Comparison of ENCODE assay signal across 8 cellular contexts in genomic region chr21:46323710-46324389, GRCh38. TPM values are rescaled to one million over a fixed set of nuclear protein-coding genes. Genes with fewer than 3 reads are reported as not detected.
DNase-seq lines count a peak whose midpoint lies in the region; ATAC-seq and TF ChIP-seq lines count a peak whose summit lies in the region.

C21orf58 (minus strand) TSS chr21:46323870; CDS start chr21:46322738, 1,132 bp downstream.
PCNT (plus strand) TSS chr21:46324156; CDS start chr21:46324229, 73 bp downstream.

- TF ChIP-seq CTCF in KMS-11 (conservative IDR thresholded peaks at IDR 0.05; ENCODE audit: low read depth, low read length) (no peak), Panc1 (IDR thresholded peaks at IDR 0.05) (no peak), esophagus muscularis mucosa (IDR thresholded peaks at IDR 0.05) (no peak)

- peak within 1 kb of the TSS; percentile 53 for H2AFZ ChIP-seq in KMS-11 (ENCODE audit: low read depth)

- BruUV-seq in Panc1 (replicated peaks; lab: Mats Ljungman, UMichigan) = no TSS peak

- H3K4me3 Mint-ChIP-seq in activated T-cell treated with anti-CD3 and anti-CD28 coated beads, Interleukin-2, amount 50 U/mL, for 24 hours = peak within 1 kb of the TSS; percentile 95

- H3K27ac Mint-ChIP-seq in activated T-cell treated with anti-CD3 and anti-CD28 coated beads, Interleukin-2, amount 50 U/mL, for 24 hours = peak within 1 kb of the TSS; percentile 99

- no peak for TF ChIP-seq POLR2A in esophagus muscularis mucosa (IDR thresholded peaks at IDR 0.05; ENCODE audit: low read depth)

- peaks cover 64% of the 10 kb centered on the region for H3K36me3 Mint-ChIP-seq in activated T-cell treated with anti-CD3 and anti-CD28 coated beads, Interleukin-2, amount 50 U/mL, for 24 hours (ENCODE audit: low read depth)

- H3K36me3 ChIP-seq in KMS-11 (ENCODE audit: insufficient read depth) = peaks cover 4% of the 10 kb centered on the region; the same call in 1 of the 2 replicates
- H3K36me3 ChIP-seq in Panc1 (ENCODE audit: control insufficient read depth, insufficient read depth, low read length) = no peaks in the 10 kb centered on the region; the same call in 1 of the 2 replicates
- peaks cover 0 to 20% (median 15%) of the 10 kb centered on the region in 4 donors for H3K36me3 ChIP-seq in esophagus muscularis mucosa
- peaks cover 2% of the 10 kb centered on the region for H3K36me3 ChIP-seq in muscle layer of colon (ENCODE audit: insufficient read depth, low read length)

- CTCF ChIA-PET in Panc1 (lab: Charles Lee) = no interaction called here

- H3K9me3 Mint-ChIP-seq in activated T-cell treated with anti-CD3 and anti-CD28 coated beads, Interleukin-2, amount 50 U/mL, for 24 hours = no peaks in the 10 kb centered on the region

- TF ChIP-seq EP300 in esophagus muscularis mucosa (IDR thresholded peaks at IDR 0.05) = no peak

- WGBS in esophagus muscularis mucosa = 0% methylated on average over 10 of the region's 76 CpGs

- peak within 1 kb of the TSS; percentile 69 for H3K4me3 ChIP-seq in KMS-11 (IDR thresholded peaks at IDR 0.05; ENCODE audit: insufficient read depth, low read depth, low read length)
- peak within 1 kb of the TSS; percentile 74 to 82 for H3K4me3 ChIP-seq in Panc1 (ENCODE audit: low read depth in 2 of 2, low read length in 2 of 2)
- H3K4me3 ChIP-seq in esophagus muscularis mucosa = peak within 1 kb of the TSS; percentile 95 to 99 (median 98)
- H3K4me3 ChIP-seq in muscle layer of colon (ENCODE audit: low read depth in 1 of 2, low read length in 2 of 2) = peak within 1 kb of the TSS; percentile 75 to 86

- peaks cover 6% of the 10 kb centered on the region for H4K20me1 ChIP-seq in KMS-11 (ENCODE audit: insufficient read depth)

- H3K27ac ChIP-seq in KMS-11 (peak within 1 kb of the TSS; percentile 91), Panc1 (ENCODE audit: low read length) (peak within 1 kb of the TSS; percentile 89), esophagus muscularis mucosa (replicated peaks in 1 of 4) (peak within 1 kb of the TSS; percentile 98 to 100 (median 99)), muscle layer of colon (ENCODE audit: low read depth, low read length) (peak within 1 kb of the TSS; percentile 85)

- H3K4me2 ChIP-seq in KMS-11 = peak within 1 kb of the TSS; percentile 88

- DNase-seq in DMS79 (lab: John Stamatoyannopoulos, UW) = peak; percentile 90
- peak; percentile 74 for DNase-seq in Panc1 (ENCODE audit: low read depth, low spot score)
- peak; percentile 98 for DNase-seq in activated T-cell treated with anti-CD3 and anti-CD28 coated beads, Interleukin-2, amount 50 U/mL, for 24 hours
- DNase-seq in esophagus muscularis mucosa (ENCODE audit: extremely low spot score) = peak; percentile 99
- peak; percentile 94 to 97 for DNase-seq in stimulated activated CD8-positive, alpha-beta memory T cell treated with anti-CD3 and anti-CD28 coated beads, Interleukin-7, amount 100 ng/mL, for 1 hour (ENCODE audit: low read depth in 2 of 2)

- H3K79me2 ChIP-seq in KMS-11 (ENCODE audit: insufficient read depth, low read depth) = peaks cover 69% of the 10 kb centered on the region

- POLR2A ChIA-PET in Panc1 (lab: Charles Lee) = no interaction called here

- H3K4me1 ChIP-seq in KMS-11 (ENCODE audit: low read depth, poor library complexity, severe bottlenecking) (peaks cover 33% of the 10 kb centered on the region), Panc1 (ENCODE audit: control insufficient read depth, insufficient read depth, low read length) (peaks cover 21% of the 10 kb centered on the region), esophagus muscularis mucosa (peaks cover 18 to 31% (median 28%) of the 10 kb centered on the region in 4 donors), muscle layer of colon (ENCODE audit: insufficient read depth, low read length) (peaks cover 20% of the 10 kb centered on the region)

- H3K9me3 ChIP-seq in Panc1 (ENCODE audit: control insufficient read depth, insufficient read depth, low read depth, low read length) = no peaks in the 10 kb centered on the region
- no peaks in the 10 kb centered on the region for H3K9me3 ChIP-seq in esophagus muscularis mucosa
- no peaks in the 10 kb centered on the region for H3K9me3 ChIP-seq in muscle layer of colon (ENCODE audit: low read length)

- H3K9ac ChIP-seq in KMS-11 (peak within 1 kb of the TSS; percentile 94), muscle layer of colon (ENCODE audit: low read length) (no peak within 1 kb of the TSS)

- in situ Hi-C loops in Panc1 (cut with HindIII; ENCODE audit: low pct_unique_long_range_greater_than_20kb, low sequenced_read_pairs) = no loop called here

- intact Hi-C loops in Panc1 (cut with micrococcal nuclease; ENCODE audit: unreplicated experiment) (no loop called here), esophagus muscularis mucosa (cut with DNase I) (loop anchor here (2.0 to 10.0 kb wide), 4 partner anchors 39 to 349 kb away; partner anchors contain the start of genes DIP2A, LSS and MCM3AP)

- ATAC-seq in GM21786 (IDR thresholded peaks at IDR 0.05; ENCODE audit: unreplicated experiment) (peak; percentile 79), Panc1 (peak; percentile 88)

- H3K27me3 Mint-ChIP-seq in activated T-cell treated with anti-CD3 and anti-CD28 coated beads, Interleukin-2, amount 50 U/mL, for 24 hours = no peaks in the 10 kb centered on the region

- H3K4me1 Mint-ChIP-seq in activated T-cell treated with anti-CD3 and anti-CD28 coated beads, Interleukin-2, amount 50 U/mL, for 24 hours (ENCODE audit: low read depth) = peaks cover 34% of the 10 kb centered on the region

- H3K27me3 ChIP-seq in KMS-11 (ENCODE audit: insufficient read depth, low read depth) (no peaks in the 10 kb centered on the region), Panc1 (ENCODE audit: control insufficient read depth, insufficient read depth, low read length) (no peaks in the 10 kb centered on the region), esophagus muscularis mucosa (no peaks in the 10 kb centered on the region), muscle layer of colon (ENCODE audit: control insufficient read depth in 1 of 2, insufficient read depth in 2 of 2, low read length in 2 of 2) (no peaks in the 10 kb centered on the region)

RNA-seq across cellular contexts. Expression of gene C21orf58, which starts in this region (rescaled TPM):
- total RNA-seq in Panc1 (2021; ENCODE audit: unreplicated experiment) = 12.7 TPM
- polyA plus RNA-seq in Panc1 (2012; ENCODE audit: insufficient read length) = 3.8 TPM
- total RNA-seq in esophagus muscularis mucosa = 1 to 10 TPM in 3 of 4 donors, under 1 TPM in 1; 0.50 to 2.5 (median 1.7) TPM

RNA-seq across cellular contexts. Expression of gene PCNT, which starts in this region (rescaled TPM):
- total RNA-seq in Panc1 (2021; ENCODE audit: unreplicated experiment) (44.3 TPM), esophagus muscularis mucosa (10 to 100 TPM; 21.2 to 35.1 (median 24.7) TPM)
- polyA plus RNA-seq in Panc1 (2012; ENCODE audit: insufficient read length) = 24.4 TPM

Comparison
In these comparisons a context has a peak if more than half of its experiments do, and no peak if none do; other contexts are left out.
1. Peak in every context shown above with its lines: DNase-seq, ATAC-seq, H3K4me3 ChIP-seq and H3K27ac ChIP-seq.